ENCODE assay signal across 8 cellular contexts in genomic region chr7:28926871-28927597, GRCh38. TPM values are rescaled to one million over a fixed set of nuclear protein-coding genes. Genes with fewer than 3 reads are reported as not detected.
DNase-seq lines count a peak whose midpoint lies in the region; ATAC-seq and TF ChIP-seq lines count a peak whose summit lies in the region.

No MANE protein-coding gene starts in this region.

- peak overlapping the region; percentile 92 for H3K4me3 Mint-ChIP-seq in activated B cell treated with CpG ODN at 0.5 μM for 24 hours

- POLR2A ChIA-PET in activated B cell treated with CpG ODN at 0.5 μM for 24 hours (lab: Charles Lee): no interaction called here

- H3K4me3 ChIP-seq in choroid plexus epithelial cell (ENCODE audit: low read depth, low read length): peak overlapping the region; percentile 66
- H3K4me3 ChIP-seq in kidney epithelial cell (ENCODE audit: low read depth, low read length): peak overlapping the region; percentile 47

- H3K27me3 ChIP-seq in kidney epithelial cell (ENCODE audit: control insufficient read depth, insufficient read depth, low read length): no peaks in the 10 kb centered on the region

- peaks cover 16% of the 10 kb centered on the region for H3K27me3 Mint-ChIP-seq in activated B cell treated with CpG ODN at 0.5 μM for 24 hours

- DNase-seq in Ammon's horn (ENCODE audit: low spot score) (peak; percentile 92), NCI-H2227 treated with DMSO at 0.1 percent for 48 hours (lab: John Stamatoyannopoulos, UW) (peak; percentile 88), activated B cell treated with CpG ODN at 0.5 μM for 24 hours (peak; percentile 41), choroid plexus epithelial cell (ENCODE audit: low read depth) (peak; percentile 95), kidney epithelial cell (ENCODE audit: low read depth) (peak; percentile 63)
- DNase-seq in stimulated activated CD4-positive, alpha-beta T cell treated with anti-CD3 and anti-CD28 coated beads, Interleukin-15, amount 100 ng/mL, for 48 hours (ENCODE audit: low read depth in 2 of 2): peak; percentile 10 to 25

- intact Hi-C loops in activated B cell treated with CpG ODN at 0.5 μM for 24 hours (cut with micrococcal nuclease): loop anchor here (1.0 to 10.0 kb wide), 6 partner anchors 175 to 948 kb away; partner anchors contain the start of gene CREB5

- no peaks in the 10 kb centered on the region for H3K36me3 ChIP-seq in kidney epithelial cell (ENCODE audit: control insufficient read depth, insufficient read depth, low read length)

- no peak overlapping the region for H3K27ac Mint-ChIP-seq in activated B cell treated with CpG ODN at 0.5 μM for 24 hours

- peaks cover 19% of the 10 kb centered on the region for H3K4me1 Mint-ChIP-seq in activated B cell treated with CpG ODN at 0.5 μM for 24 hours

- peaks cover 1% of the 10 kb centered on the region for H3K36me3 Mint-ChIP-seq in activated B cell treated with CpG ODN at 0.5 μM for 24 hours (ENCODE audit: low read depth)

- CTCF ChIA-PET in activated B cell treated with CpG ODN at 0.5 μM for 24 hours (lab: Charles Lee): interaction anchor here (0.7 to 9.8 kb wide), 14 partner anchors 8 to 494 kb away, joined by 3 to 209 read pairs (median 4); no protein-coding TSS in a partner anchor

- no peaks in the 10 kb centered on the region for H3K9me3 Mint-ChIP-seq in activated B cell treated with CpG ODN at 0.5 μM for 24 hours

- peak; percentile 79 for TF ChIP-seq CTCF in activated B cell treated with CpG ODN at 0.5 μM for 24 hours (IDR thresholded peaks at IDR 0.05)
- peak; percentile 80 for TF ChIP-seq CTCF in choroid plexus epithelial cell (conservative IDR thresholded peaks at IDR 0.05; ENCODE audit: low read depth, low read length)
- peak; percentile 72 for TF ChIP-seq CTCF in kidney epithelial cell (IDR thresholded peaks at IDR 0.05; ENCODE audit: insufficient read depth, low read length, poor library complexity, severe bottlenecking)

- ATAC-seq in GM19025 (IDR thresholded peaks at IDR 0.05; ENCODE audit: low read depth, unreplicated experiment) (peak; percentile 87), HG03354 (IDR thresholded peaks at IDR 0.05; ENCODE audit: poor library complexity, severe bottlenecking, unreplicated experiment) (peak; percentile 97), activated B cell treated with CpG ODN at 0.5 μM for 24 hours (ENCODE audit: low read depth) (peak; percentile 97)

RNA-seq across cellular contexts. Expression of gene TRIL, which starts 31.1 kb away (rescaled TPM):
- total RNA-seq in activated B cell treated with CpG ODN at 0.5 μM for 24 hours: not detected in 2 replicates
- 0.75 and 1.3 TPM in 2 replicates for total RNA-seq in kidney epithelial cell

Comparison
In these comparisons a context has a peak if more than half of its experiments do, and no peak if none do; other contexts are left out.
1. Peak in every context shown above with its lines: DNase-seq, ATAC-seq and H3K4me3 ChIP-seq.
2. DNase-seq: peak in every context shown above with its lines; median percentile 95 in choroid plexus epithelial cell; 92 in Ammon's horn; 88 in NCI-H2227 treated with DMSO at 0.1 percent for 48 hours; 63 in kidney epithelial cell; 41 in activated B cell treated with CpG ODN at 0.5 μM for 24 hours; 18 in stimulated activated CD4-positive, alpha-beta T cell treated with anti-CD3 and anti-CD28 coated beads, Interleukin-15, amount 100 ng/mL, for 48 hours.